ENCODE assay signal across 8 cellular contexts in genomic region chr17:7240375-7240774, GRCh38. TPM values are rescaled to one million over a fixed set of nuclear protein-coding genes. Genes with fewer than 3 reads are reported as not detected.
DNase-seq lines count a peak whose midpoint lies in the region; ATAC-seq and TF ChIP-seq lines count a peak whose summit lies in the region.

No MANE protein-coding gene starts in this region.

- ATAC-seq in GM18498 (IDR thresholded peaks at IDR 0.05; ENCODE audit: unreplicated experiment) = no peak

- peaks cover 22% of the 10 kb centered on the region for H4K20me1 ChIP-seq in neural progenitor cell (ENCODE audit: low read depth)

- no peak overlapping the region for H3K4me3 ChIP-seq in CD4-positive, alpha-beta memory T cell (ENCODE audit: low read length in 2 of 2)
- H3K4me3 ChIP-seq in coronary artery = peak overlapping the region; percentile 98
- H3K4me3 ChIP-seq in neural progenitor cell = peak overlapping the region; percentile 82

- peak overlapping the region; percentile 83 for H3K4me2 ChIP-seq in neural progenitor cell

- POLR2A ChIA-PET in CD4-positive, alpha-beta memory T cell (lab: Charles Lee; ENCODE audit: partially characterized antibody) = interaction anchor here (1.3 to 17.6 kb wide), 7 partner anchors 10 to 446 kb away, joined by 3 to 435 read pairs (median 24); partner anchors contain the start of genes ACADVL, CTDNEP1, DLG4 and ELP5

- peaks cover 52% of the 10 kb centered on the region for H3K4me1 ChIP-seq in CD4-positive, alpha-beta memory T cell (ENCODE audit: insufficient read depth, low read length)
- H3K4me1 ChIP-seq in neural progenitor cell = peaks cover 18% of the 10 kb centered on the region

- no peaks in the 10 kb centered on the region for H3K27me3 ChIP-seq in CD4-positive, alpha-beta memory T cell (ENCODE audit: insufficient read depth, low read length)
- no peaks in the 10 kb centered on the region for H3K27me3 ChIP-seq in neural progenitor cell

- peaks cover 26% of the 10 kb centered on the region for H3K36me3 ChIP-seq in CD4-positive, alpha-beta memory T cell (ENCODE audit: insufficient read depth, low read length)
- no peaks in the 10 kb centered on the region for H3K36me3 ChIP-seq in neural progenitor cell

- peaks cover 37 to 65% (median 47%) of the 10 kb centered on the region in 4 donors for H3K4me1 Mint-ChIP-seq in CD4-positive, alpha-beta memory T cell
- H3K4me1 Mint-ChIP-seq in neural progenitor cell = peaks cover 45% of the 10 kb centered on the region

- peaks cover 73% of the 10 kb centered on the region for H3F3A ChIP-seq in neural progenitor cell (ENCODE audit: low read depth)

- intact Hi-C loops in CD4-positive, alpha-beta memory T cell (cut with micrococcal nuclease) = no loop called here

- peaks cover 0 to 2% of the 10 kb centered on the region in 2 donors for H3K27me3 Mint-ChIP-seq in CD4-positive, alpha-beta memory T cell
- peaks cover 7% of the 10 kb centered on the region for H3K27me3 Mint-ChIP-seq in neural progenitor cell (ENCODE audit: insufficient read depth, low read depth)

- TF ChIP-seq CTCF in coronary artery (IDR thresholded peaks at IDR 0.05) (no peak), neural progenitor cell (IDR thresholded peaks at IDR 0.05) (no peak)

- peak overlapping the region; percentile 90 to 100 (median 99) for H3K27ac Mint-ChIP-seq in CD4-positive, alpha-beta memory T cell
- no peak overlapping the region for H3K27ac Mint-ChIP-seq in neural progenitor cell

- H3K9me3 ChIP-seq in CD4-positive, alpha-beta memory T cell (ENCODE audit: control insufficient read depth in 1 of 2, low read length in 2 of 2) = no peaks in the 10 kb centered on the region
- no peaks in the 10 kb centered on the region for H3K9me3 ChIP-seq in neural progenitor cell (ENCODE audit: low read depth)

- CTCF ChIA-PET in CD4-positive, alpha-beta memory T cell (lab: Charles Lee; ENCODE audit: partially characterized antibody) = interaction anchor here (0.9 to 1.8 kb wide), 4 partner anchors 19 to 239 kb away, joined by 3 to 8 read pairs (median 3); partner anchors contain the start of genes ACAP1 and ZBTB4

- DNase-seq in CD4-positive, alpha-beta memory T cell = no peak
- DNase-seq in NOMO-1 treated with DMSO at 0.1 percent for 48 hours (lab: John Stamatoyannopoulos, UW; ENCODE audit: unreplicated experiment) (peak; percentile 85), coronary artery (ENCODE audit: low spot score) (no peak), neural progenitor cell (ENCODE audit: low spot score) (no peak), iPS-NIHi7 (ENCODE audit: extremely low spot score) (no peak)
- no peak for DNase-seq in stimulated activated CD4-positive, alpha-beta T cell treated with anti-CD3 and anti-CD28 coated beads, Interleukin-2, amount 100 ng/mL, for 24 hours
- no peak for DNase-seq in stimulated activated CD4-positive, alpha-beta T cell treated with anti-CD3 and anti-CD28 coated beads, Interleukin-15, amount 100 ng/mL, for 24 hours

- peaks cover 0 to 8% (median 0%) of the 10 kb centered on the region in 8 donors for H3K9me3 Mint-ChIP-seq in CD4-positive, alpha-beta memory T cell
- no peaks in the 10 kb centered on the region for H3K9me3 Mint-ChIP-seq in neural progenitor cell

- peaks cover 64% of the 10 kb centered on the region for H3K79me2 ChIP-seq in neural progenitor cell (ENCODE audit: low read depth)

- H3K4me3 Mint-ChIP-seq in CD4-positive, alpha-beta memory T cell = peak overlapping the region; percentile 66 to 99 (median 96)
- peak overlapping the region; percentile 99 for H3K4me3 Mint-ChIP-seq in neural progenitor cell

- H3K27ac ChIP-seq in CD4-positive, alpha-beta memory T cell (ENCODE audit: low read depth, low read length) = peak overlapping the region; percentile 85
- H3K27ac ChIP-seq in coronary artery = peak overlapping the region; percentile 99 to 100
- H3K27ac ChIP-seq in neural progenitor cell = no peak overlapping the region

- peaks cover 25 to 66% of the 10 kb centered on the region in 2 donors for H3K36me3 Mint-ChIP-seq in CD4-positive, alpha-beta memory T cell
- H3K36me3 Mint-ChIP-seq in neural progenitor cell = peaks cover 28% of the 10 kb centered on the region

- H3K9ac ChIP-seq in neural progenitor cell = no peak overlapping the region

- H2AFZ ChIP-seq in neural progenitor cell (replicated peaks) = no peak overlapping the region

RNA-seq across cellular contexts. Expression of gene PHF23, which starts 1.1 kb away (rescaled TPM):
- 10 to 100 TPM; 45.8 to 55.8 TPM for total RNA-seq in CD4-positive, alpha-beta memory T cell
- polyA plus RNA-seq in CD4-positive, alpha-beta memory T cell = 10 to 100 TPM; 11.4 to 29.8 TPM
- total RNA-seq in neural progenitor cell (ENCODE audit: low replicate concordance) = 31.6 and 59.1 TPM in 2 replicates

RNA-seq across cellular contexts. Expression of gene GABARAP, which starts 1.9 kb away (rescaled TPM):
- total RNA-seq in CD4-positive, alpha-beta memory T cell = 100 to 1,000 TPM; 324 to 327 TPM
- 100 to 1,000 TPM; 741 to 896 TPM for polyA plus RNA-seq in CD4-positive, alpha-beta memory T cell
- total RNA-seq in neural progenitor cell (ENCODE audit: low replicate concordance) = 225 and 276 TPM in 2 replicates

RNA-seq across cellular contexts. Expression of gene DVL2, which starts 6.1 kb away (rescaled TPM):
- 10 to 100 TPM; 75.1 to 76.8 TPM for total RNA-seq in CD4-positive, alpha-beta memory T cell
- polyA plus RNA-seq in CD4-positive, alpha-beta memory T cell = 10 to 100 TPM; 22.0 to 23.7 TPM
- total RNA-seq in neural progenitor cell (ENCODE audit: low replicate concordance) = 43.9 and 113 TPM in 2 replicates

RNA-seq across cellular contexts. Expression of gene CTDNEP1, which starts 11.2 kb away (rescaled TPM):
- total RNA-seq in CD4-positive, alpha-beta memory T cell = 100 to 1,000 TPM; 145 to 157 TPM
- 10 to 100 TPM; 42.4 to 59.1 TPM for polyA plus RNA-seq in CD4-positive, alpha-beta memory T cell
- total RNA-seq in neural progenitor cell (ENCODE audit: low replicate concordance) = 46.5 and 55.3 TPM in 2 replicates

RNA-seq across cellular contexts. Expression of gene ELP5, which starts 11.6 kb away (rescaled TPM):
- total RNA-seq in CD4-positive, alpha-beta memory T cell = 10 to 100 TPM; 29.8 to 30.9 TPM
- polyA plus RNA-seq in CD4-positive, alpha-beta memory T cell = 10 to 100 TPM; 68.0 to 71.3 TPM
- total RNA-seq in neural progenitor cell (ENCODE audit: low replicate concordance) = 17.5 and 42.2 TPM in 2 replicates

Comparison
In these comparisons a context has a peak if more than half of its experiments do, and no peak if none do; other contexts are left out.
1. H3K4me3 ChIP-seq: peak in coronary artery (single experiment) and neural progenitor cell (single experiment); none in CD4-positive, alpha-beta memory T cell (0 of 2).